In the genomic region with DNA sequence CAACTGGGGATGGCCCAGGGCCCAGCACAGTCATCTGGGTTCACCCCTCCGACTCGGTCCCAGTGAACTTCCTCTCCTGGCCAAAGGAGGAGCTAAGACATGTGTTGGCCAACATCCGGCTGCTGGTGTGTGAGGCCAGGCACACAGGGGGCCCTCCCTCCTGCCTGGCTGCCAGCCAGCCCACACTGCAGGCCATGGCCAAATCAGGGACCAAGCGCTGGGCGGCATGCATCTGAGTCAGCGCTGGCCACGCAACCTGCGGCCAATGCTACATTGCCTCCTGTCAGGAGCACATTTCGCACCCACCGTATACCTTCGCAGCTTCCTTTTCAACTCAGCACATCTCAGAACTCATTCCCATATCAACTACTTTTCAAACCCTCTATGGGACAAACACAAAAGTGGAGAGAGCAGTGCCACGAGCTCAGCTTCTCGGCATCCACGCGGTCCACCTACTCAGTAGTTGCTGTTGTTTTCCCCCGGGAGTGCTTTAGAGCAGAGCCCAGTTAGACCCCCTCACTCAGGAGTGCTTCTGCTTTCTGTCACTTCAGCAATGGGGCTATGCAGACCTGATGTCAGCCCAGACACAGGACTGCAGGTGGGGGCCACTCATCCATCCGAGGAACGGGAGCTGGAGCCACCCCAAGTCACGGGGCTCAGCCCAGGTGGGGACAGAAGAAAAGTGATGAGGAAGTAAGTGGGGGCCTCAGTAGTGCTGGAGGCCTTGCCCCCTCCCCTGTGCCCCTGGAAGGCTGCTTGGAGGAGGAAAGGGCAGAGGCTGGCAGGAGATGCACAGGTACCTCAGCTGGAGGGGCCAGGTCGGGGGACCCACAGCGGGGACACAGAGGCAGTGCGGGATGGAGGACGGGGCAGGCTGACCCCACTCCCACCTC, we compare ENCODE assay signal across 8 cellular contexts. TPM values are rescaled to one million over a fixed set of nuclear protein-coding genes. Genes with fewer than 3 reads are reported as not detected.
A peak's percentile ranks its signal among the peaks of the same experiment; 100 is the strongest.
DNase-seq lines count a peak whose midpoint lies in the region; TF ChIP-seq lines count a peak whose summit lies in the region.

No MANE protein-coding gene starts in this region.

- H3K4me2 ChIP-seq in osteoblast (ENCODE audit: insufficient read depth, low read length), result peak overlapping the region; percentile 65

- TF ChIP-seq CTCF in NB4 (IDR thresholded peaks at IDR 0.05; ENCODE audit: low read depth, low read length) (peak; percentile 15), osteoblast (IDR thresholded peaks at IDR 0.05; ENCODE audit: extremely low read depth, low read depth, low read length) (peak; percentile 26)

- DNase-seq in activated T-cell treated with anti-CD3 and anti-CD28 coated beads for 48 hours (ENCODE audit: low read depth) (peak; percentile 38), activated T-cell treated with anti-CD3 and anti-CD28 coated beads for 4 hours (no peak), HEK293T (ENCODE audit: extremely low spot score) (peak; percentile 70), NB4 (ENCODE audit: low read depth) (peak; percentile 98), germinal center (ENCODE audit: low spot score) (peak; percentile 79), osteoblast (ENCODE audit: insufficient read length, low spot score, missing footprints) (peak; percentile 99), amniotic stem cell (lab: John Stamatoyannopoulos, UW) (no peak)
- peak; percentile 42 for DNase-seq in activated T-cell treated with anti-CD3 and anti-CD28 coated beads, Interleukin-2, amount 50 U/mL, for 24 hours

- H3K27ac Mint-ChIP-seq in activated T-cell treated with anti-CD3 and anti-CD28 coated beads, Interleukin-2, amount 50 U/mL, for 24 hours, result peak overlapping the region; percentile 86

- H3K36me3 Mint-ChIP-seq in activated T-cell treated with anti-CD3 and anti-CD28 coated beads, Interleukin-2, amount 50 U/mL, for 24 hours (ENCODE audit: low read depth), result peaks cover 52% of the 10 kb centered on the region

- peak overlapping the region; percentile 23 for H3K4me3 ChIP-seq in NB4 (ENCODE audit: low read depth, low read length)
- H3K4me3 ChIP-seq in osteoblast (ENCODE audit: insufficient read depth, low read length), result peak overlapping the region; percentile 30

- no peaks in the 10 kb centered on the region for H3K79me2 ChIP-seq in osteoblast (ENCODE audit: insufficient read depth, low read length)

- peaks cover 18% of the 10 kb centered on the region for H3K4me1 Mint-ChIP-seq in activated T-cell treated with anti-CD3 and anti-CD28 coated beads, Interleukin-2, amount 50 U/mL, for 24 hours (ENCODE audit: low read depth)

- H3K9me3 ChIP-seq in osteoblast (ENCODE audit: low read depth, low read length), result no peaks in the 10 kb centered on the region

- H3K27ac ChIP-seq in osteoblast (ENCODE audit: low read depth, low read length), result peak overlapping the region; percentile 66

- H4K20me1 ChIP-seq in osteoblast (ENCODE audit: insufficient read depth, low read length), result no peaks in the 10 kb centered on the region

- peaks cover 2% of the 10 kb centered on the region for H3K36me3 ChIP-seq in osteoblast (ENCODE audit: insufficient read depth, low read length)

- H3K27me3 Mint-ChIP-seq in activated T-cell treated with anti-CD3 and anti-CD28 coated beads, Interleukin-2, amount 50 U/mL, for 24 hours, result no peaks in the 10 kb centered on the region

- CTCF ChIA-PET in HEK293T (lab: Yijun Ruan, JAX), result no interaction called here

- no peaks in the 10 kb centered on the region for H3K27me3 ChIP-seq in osteoblast (ENCODE audit: insufficient read depth, low read length)

- no peak overlapping the region for H3K4me3 Mint-ChIP-seq in activated T-cell treated with anti-CD3 and anti-CD28 coated beads, Interleukin-2, amount 50 U/mL, for 24 hours

- TF ChIP-seq POLR2A in NB4 (IDR thresholded peaks at IDR 0.05; ENCODE audit: extremely low read depth, insufficient read length), result no peak

- peak overlapping the region; percentile 63 for H2AFZ ChIP-seq in osteoblast (ENCODE audit: low read length)

- no peaks in the 10 kb centered on the region for H3K9me3 Mint-ChIP-seq in activated T-cell treated with anti-CD3 and anti-CD28 coated beads, Interleukin-2, amount 50 U/mL, for 24 hours

- peaks cover 19% of the 10 kb centered on the region for H3K4me1 ChIP-seq in osteoblast (ENCODE audit: insufficient read depth, low read length)

- POLR2A ChIA-PET in HEK293T (lab: Yijun Ruan, JAX), result interaction anchor here (0.9 kb wide), 1 partner anchor 25 kb away, joined by 3 read pairs; no protein-coding TSS in a partner anchor

TF ChIP-seq in HEK293T, 16 proteins besides CTCF, POLR2A, EP300 and RAD21:
- TF ChIP-seq FOXA1 (IDR thresholded peaks at IDR 0.05) (no peak), HDGF (IDR thresholded peaks at IDR 0.05; ENCODE audit: borderline replicate concordance) (no peak), CTBP1 (IDR thresholded peaks at IDR 0.05; ENCODE audit: borderline replicate concordance) (no peak), ZNF384 (IDR thresholded peaks at IDR 0.05) (no peak), LEF1 (IDR thresholded peaks at IDR 0.05; ENCODE audit: borderline replicate concordance) (no peak), BHLHE40 (IDR thresholded peaks at IDR 0.05; ENCODE audit: borderline replicate concordance) (no peak), NFRKB (IDR thresholded peaks at IDR 0.05) (no peak), TARDBP (IDR thresholded peaks at IDR 0.05) (no peak), FOXM1 (IDR thresholded peaks at IDR 0.05; ENCODE audit: borderline replicate concordance) (no peak), SP1 (IDR thresholded peaks at IDR 0.05) (no peak), ELF4 (IDR thresholded peaks at IDR 0.05) (no peak), ARNT (IDR thresholded peaks at IDR 0.05) (no peak), FOXK2 (IDR thresholded peaks at IDR 0.05) (no peak)

RNA-seq across cellular contexts. Expression of gene NINJ1, which starts 13.9 kb away (rescaled TPM):
- total RNA-seq in osteoblast, result 33.6 and 34.7 TPM in 2 replicates

RNA-seq across cellular contexts. Expression of gene CARD19, which starts 24.2 kb away (rescaled TPM):
- 38.4 and 38.6 TPM in 2 replicates for total RNA-seq in osteoblast

Comparison
In these comparisons a context has a peak if more than half of its experiments do, and no peak if none do; other contexts are left out.
1. DNase-seq: peak in activated T-cell treated with anti-CD3 and anti-CD28 coated beads for 48 hours (single experiment), HEK293T (single experiment), NB4 (single experiment), activated T-cell treated with anti-CD3 and anti-CD28 coated beads, Interleukin-2, amount 50 U/mL, for 24 hours (single experiment), germinal center (single experiment) and osteoblast (single experiment); none in activated T-cell treated with anti-CD3 and anti-CD28 coated beads for 4 hours (single experiment) and amniotic stem cell (single experiment).